ENCODE assay signal across 11 cellular contexts in genomic region chr2:8455236-8456148, GRCh38.
DNase-seq lines count a peak whose midpoint lies in the region; FAIRE-seq and TF ChIP-seq lines count a peak whose summit lies in the region.
"Had no signal": no experiment of that assay in that cellular context is flagged by ENCODE, and none has a peak within 500 bp of the region (broad histone marks: within the 10 kb centered on the region; RNA-seq: fewer than 3 reads in every experiment).

No MANE protein-coding gene starts in this region.

- TF ChIP-seq POLR2A in Peyer's patch (IDR thresholded peaks at IDR 0.05): no peak

- peaks cover 6% of the 10 kb centered on the region for H3K9me3 Mint-ChIP-seq in nephron progenitor cell

- TF ChIP-seq CTCF in Peyer's patch (IDR thresholded peaks at IDR 0.05): no peak
- no peak for TF ChIP-seq CTCF in fibroblast of lung (conservative IDR thresholded peaks at IDR 0.05 in 1 of 2, IDR thresholded peaks at IDR 0.05 in 1 of 2; ENCODE audit: low read depth in 1 of 2, low read length in 2 of 2)
- TF ChIP-seq CTCF in nephron progenitor cell (IDR thresholded peaks at IDR 0.05): no peak
- TF ChIP-seq CTCF in D721Med (IDR thresholded peaks at IDR 0.05; ENCODE audit: insufficient read depth, missing control alignments): no peak

- H3K27me3 ChIP-seq in BLaER1 treated with 17β-estradiol and CSF1 and Interleukin-3, amounts not matched to agents 10 nM and 100 nM: peaks cover 25 to 44% (median 34%) of the 10 kb centered on the region in 11 experiments
- no peaks in the 10 kb centered on the region for H3K27me3 ChIP-seq in Peyer's patch
- H3K27me3 ChIP-seq in fibroblast of lung (ENCODE audit: control insufficient read depth, insufficient read depth, low read length): no peaks in the 10 kb centered on the region

- peak overlapping the region; percentile 67 to 95 (median 86) for H3K4me2 ChIP-seq in BLaER1 treated with 17β-estradiol and CSF1 and Interleukin-3, amounts not matched to agents 10 nM and 100 nM
- peak overlapping the region; percentile 56 for H3K4me2 ChIP-seq in fibroblast of lung (ENCODE audit: extremely low read depth, insufficient read depth, low read length)

- H2AFZ ChIP-seq in fibroblast of lung (ENCODE audit: low read length): peak overlapping the region; percentile 15

- H3K9ac ChIP-seq in BLaER1 treated with 17β-estradiol and CSF1 and Interleukin-3, amounts not matched to agents 10 nM and 100 nM: peak overlapping the region in 8 of 11 experiments; percentile 19 to 54 (median 43); a peak in 9 of 22 replicates
- no peak overlapping the region for H3K9ac ChIP-seq in fibroblast of lung (ENCODE audit: insufficient read depth, low read length)

- no peak overlapping the region for H3K4me3 Mint-ChIP-seq in nephron progenitor cell

- peak overlapping the region in 6 of 11 experiments; percentile 15 to 39 (median 24); a peak in 6 of 22 replicates for H3K27ac ChIP-seq in BLaER1 treated with 17β-estradiol and CSF1 and Interleukin-3, amounts not matched to agents 10 nM and 100 nM
- peak overlapping the region; percentile 26 to 64 (median 49) for H3K27ac ChIP-seq in Peyer's patch
- H3K27ac ChIP-seq in fibroblast of lung (ENCODE audit: insufficient read depth, low read length): no peak overlapping the region
- H3K27ac ChIP-seq: epithelial cell of prostate had no signal

- peak overlapping the region in 2 of 10 experiments; percentile 10 to 35; a peak in 1 of 20 replicates for H3K4me3 ChIP-seq in BLaER1 treated with 17β-estradiol and CSF1 and Interleukin-3, amounts not matched to agents 10 nM and 100 nM
- H3K4me3 ChIP-seq in Peyer's patch (no peak overlapping the region), fibroblast of lung (replicated peaks in 1 of 4; ENCODE audit: control extremely low read depth in 1 of 4, insufficient read depth in 1 of 4, low read depth in 3 of 4, low read length in 4 of 4) (peak overlapping the region in 1 of 4 experiments; percentile 10)

- 0 out of 22 replicates have a peak, but pooled peaks cover 0 to 8% (median 0%) of the 10 kb centered on the region in 11 experiments for H3K9me3 ChIP-seq in BLaER1 treated with 17β-estradiol and CSF1 and Interleukin-3, amounts not matched to agents 10 nM and 100 nM (replicated peaks in 1 of 11)
- no peaks in the 10 kb centered on the region for H3K9me3 ChIP-seq in Peyer's patch
- no peaks in the 10 kb centered on the region for H3K9me3 ChIP-seq in fibroblast of lung (ENCODE audit: control insufficient read depth, insufficient read depth, low read depth, low read length)

- peaks cover 11% of the 10 kb centered on the region for H3K27me3 Mint-ChIP-seq in nephron progenitor cell (ENCODE audit: low read depth, poor library complexity)

- peaks cover 17 to 38% (median 31%) of the 10 kb centered on the region in 10 experiments for H3K4me1 ChIP-seq in BLaER1 treated with 17β-estradiol and CSF1 and Interleukin-3, amounts not matched to agents 10 nM and 100 nM
- peaks cover 0 to 19% (median 7%) of the 10 kb centered on the region in 4 donors for H3K4me1 ChIP-seq in Peyer's patch
- H3K4me1 ChIP-seq in fibroblast of lung (ENCODE audit: control insufficient read depth, extremely low read depth, insufficient read depth, low read length): no peaks in the 10 kb centered on the region

- no peaks in the 10 kb centered on the region for H3K79me2 ChIP-seq in fibroblast of lung (ENCODE audit: control insufficient read depth, insufficient read depth, low read length)

- no peak for FAIRE-seq in D721Med (lab: Jason Lieb, UNC)
- FAIRE-seq: astrocyte had no signal

- no peaks in the 10 kb centered on the region for H4K20me1 ChIP-seq in BLaER1 treated with 17β-estradiol and CSF1 and Interleukin-3, amounts not matched to agents 10 nM and 100 nM
- no peaks in the 10 kb centered on the region for H4K20me1 ChIP-seq in fibroblast of lung (ENCODE audit: control insufficient read depth, extremely low read depth, insufficient read depth, low read length)

- peak overlapping the region; percentile 30 for H3K27ac Mint-ChIP-seq in nephron progenitor cell

- H3K4me1 Mint-ChIP-seq in nephron progenitor cell: peaks cover 26% of the 10 kb centered on the region

- no peaks in the 10 kb centered on the region for H3K36me3 Mint-ChIP-seq in nephron progenitor cell (ENCODE audit: low read depth)

- no peaks in the 10 kb centered on the region for H3K36me3 ChIP-seq in BLaER1 treated with 17β-estradiol and CSF1 and Interleukin-3, amounts not matched to agents 10 nM and 100 nM
- H3K36me3 ChIP-seq in Peyer's patch: no peaks in the 10 kb centered on the region
- no peaks in the 10 kb centered on the region for H3K36me3 ChIP-seq in fibroblast of lung (ENCODE audit: control insufficient read depth, insufficient read depth, low read length)

- DNase-seq in Peyer's patch (peak in 1 of 3 donors; percentile 38), fibroblast of lung (ENCODE audit: low read depth in 2 of 2) (no peak), nephron progenitor cell (no peak), pons (ENCODE audit: low spot score) (no peak), NCI-H187 treated with DMSO at 0.1 percent for 48 hours (lab: John Stamatoyannopoulos, UW) (no peak), D721Med (ENCODE audit: insufficient read length, low spot score) (no peak), NCI-H2107 treated with DMSO at 0.1 percent for 48 hours (lab: John Stamatoyannopoulos, UW; ENCODE audit: unreplicated experiment) (no peak)
- DNase-seq: NCI-H345 had no signal
